Comparison of ENCODE assay signal across 8 cellular contexts in genomic region chr4:102438873-102439614, GRCh38.
DNase-seq lines count a peak whose midpoint lies in the region; ATAC-seq, FAIRE-seq and TF ChIP-seq lines count a peak whose summit lies in the region.

No MANE protein-coding gene starts in this region.

- H3K4me2 ChIP-seq in mesenchymal stem cell (ENCODE audit: low read length, poor library complexity, severe bottlenecking) = no peak overlapping the region

- H3K9me3 Mint-ChIP-seq in activated CD4-positive, alpha-beta memory T cell treated with anti-CD3 and anti-CD28 coated beads, Interleukin-2, amount 10 ng/mL, durations not matched to agents 7 days and 5 days = peaks cover 3% of the 10 kb centered on the region

- no peak overlapping the region for H2BK15ac ChIP-seq in mesenchymal stem cell (ENCODE audit: low read depth, poor library complexity, severe bottlenecking)

- H3K9me3 ChIP-seq in AG04450 (ENCODE audit: control insufficient read depth, insufficient read depth, low read length) (no peaks in the 10 kb centered on the region), mesenchymal stem cell (ENCODE audit: control insufficient read depth, low read length) (no peaks in the 10 kb centered on the region), MG63 (0 out of 2 replicates have a peak, but pooled peaks cover 2% of the 10 kb centered on the region)

- TF ChIP-seq CTCF in AG04450 (IDR thresholded peaks at IDR 0.05; ENCODE audit: low read depth, low read length) = no peak

- CTCF ChIA-PET in AG04450 (lab: Charles Lee) = interaction anchor here (0.9 to 2.0 kb wide), 3 partner anchors 8 to 570 kb away, joined by 3 to 11 read pairs (median 3); no protein-coding TSS in a partner anchor
- CTCF ChIA-PET in activated CD4-positive, alpha-beta memory T cell treated with anti-CD3 and anti-CD28 coated beads, Interleukin-2, amount 10 ng/mL, durations not matched to agents 7 days and 5 days (lab: Charles Lee) = no interaction called here

- no peak overlapping the region for H2BK120ac ChIP-seq in mesenchymal stem cell (ENCODE audit: low read depth, low read length)

- H2AFZ ChIP-seq in mesenchymal stem cell (ENCODE audit: low read depth, low read length) = no peak overlapping the region

- peak; percentile 96 for FAIRE-seq in endometrium (lab: Jason Lieb, UNC)

- no peak for ATAC-seq in HG03196 (IDR thresholded peaks at IDR 0.05; ENCODE audit: unreplicated experiment)

- 0% methylated on average over 2 of the region's 4 CpGs for WGBS in mesenchymal stem cell

- H4K91ac ChIP-seq in mesenchymal stem cell (ENCODE audit: low read length) = no peak overlapping the region

- H3K27ac ChIP-seq in AG04450 (ENCODE audit: low read depth, low read length) (peak overlapping the region; percentile 59), mesenchymal stem cell (ENCODE audit: low read length, poor library complexity, severe bottlenecking) (peak overlapping the region; percentile 7)

- H3K14ac ChIP-seq in mesenchymal stem cell (ENCODE audit: low read length in 2 of 2) = no peak overlapping the region

- H3K27me3 ChIP-seq in AG04450 (ENCODE audit: control insufficient read depth, insufficient read depth, low read length) (no peaks in the 10 kb centered on the region), mesenchymal stem cell (ENCODE audit: control insufficient read depth in 1 of 2, insufficient read depth in 1 of 2, low read length in 2 of 2) (no peaks in the 10 kb centered on the region), MG63 (no peaks in the 10 kb centered on the region)

- peak overlapping the region in 1 of 2 experiments; percentile 37 for H3K18ac ChIP-seq in mesenchymal stem cell (ENCODE audit: low read depth in 1 of 2, low read length in 2 of 2)

- H2AK5ac ChIP-seq in mesenchymal stem cell (ENCODE audit: low read length, severe bottlenecking) = no peak overlapping the region

- H3K4me1 ChIP-seq in mesenchymal stem cell (ENCODE audit: control insufficient read depth, insufficient read depth, low read depth, low read length) = no peaks in the 10 kb centered on the region

- peaks cover 4% of the 10 kb centered on the region for H3K36me3 Mint-ChIP-seq in activated CD4-positive, alpha-beta memory T cell treated with anti-CD3 and anti-CD28 coated beads, Interleukin-2, amount 10 ng/mL, durations not matched to agents 7 days and 5 days (ENCODE audit: low read depth)

- H4K8ac ChIP-seq in mesenchymal stem cell (ENCODE audit: low read length) = no peak overlapping the region

- peaks cover 7% of the 10 kb centered on the region for H3K27me3 Mint-ChIP-seq in activated CD4-positive, alpha-beta memory T cell treated with anti-CD3 and anti-CD28 coated beads, Interleukin-2, amount 10 ng/mL, durations not matched to agents 7 days and 5 days

- peak; percentile 86 for DNase-seq in AG04450 (ENCODE audit: low read depth, low spot score)
- DNase-seq in NCI-H1105 (lab: John Stamatoyannopoulos, UW) = peak; percentile 17
- peak; percentile 98 for DNase-seq in mesenchymal stem cell
- no peak for DNase-seq in stimulated activated CD4-positive, alpha-beta T cell treated with anti-CD3 and anti-CD28 coated beads, Interleukin-1b, Interleukin-23, amount 100 ng/mL, for 48 hours
- DNase-seq in MG63 = no peak
- DNase-seq in activated CD4-positive, alpha-beta memory T cell treated with anti-CD3 and anti-CD28 coated beads, Interleukin-2, amount 10 ng/mL, durations not matched to agents 7 days and 5 days = no peak

- H2BK5ac ChIP-seq in mesenchymal stem cell (ENCODE audit: low read depth, low read length, poor library complexity, severe bottlenecking) = no peak overlapping the region

- H3K23ac ChIP-seq in mesenchymal stem cell (ENCODE audit: low read length in 2 of 2) = no peak overlapping the region

- H3K4me3 Mint-ChIP-seq in activated CD4-positive, alpha-beta memory T cell treated with anti-CD3 and anti-CD28 coated beads, Interleukin-2, amount 10 ng/mL, durations not matched to agents 7 days and 5 days = no peak overlapping the region

- no peaks in the 10 kb centered on the region for H3K79me1 ChIP-seq in mesenchymal stem cell (replicated peaks; ENCODE audit: low read length, poor library complexity, severe bottlenecking)

- no peak overlapping the region for H2BK12ac ChIP-seq in mesenchymal stem cell (ENCODE audit: low read length in 2 of 2)

- H3K4me3 ChIP-seq in AG04450 (ENCODE audit: low read depth, low read length) = no peak overlapping the region
- H3K4me3 ChIP-seq in mesenchymal stem cell (ENCODE audit: insufficient read depth in 1 of 2, low read depth in 1 of 2, low read length in 2 of 2) = peak overlapping the region in 1 of 2 experiments; percentile 21
- no peak overlapping the region for H3K4me3 ChIP-seq in MG63

- H3K4ac ChIP-seq in mesenchymal stem cell (ENCODE audit: low read depth in 1 of 2, low read length in 2 of 2) = no peak overlapping the region

- POLR2A ChIA-PET in AG04450 (lab: Yijun Ruan, JAX) = interaction anchor here (1.4 kb wide), 1 partner anchor 8 kb away, joined by 4 read pairs; no protein-coding TSS in a partner anchor
- POLR2A ChIA-PET in activated CD4-positive, alpha-beta memory T cell treated with anti-CD3 and anti-CD28 coated beads, Interleukin-2, amount 10 ng/mL, durations not matched to agents 7 days and 5 days (lab: Charles Lee) = no interaction called here

- no peak overlapping the region for H3K27ac Mint-ChIP-seq in activated CD4-positive, alpha-beta memory T cell treated with anti-CD3 and anti-CD28 coated beads, Interleukin-2, amount 10 ng/mL, durations not matched to agents 7 days and 5 days

- H3K4me1 Mint-ChIP-seq in activated CD4-positive, alpha-beta memory T cell treated with anti-CD3 and anti-CD28 coated beads, Interleukin-2, amount 10 ng/mL, durations not matched to agents 7 days and 5 days = no peaks in the 10 kb centered on the region

- no peaks in the 10 kb centered on the region for H3K36me3 ChIP-seq in mesenchymal stem cell (ENCODE audit: control insufficient read depth in 1 of 2, insufficient read depth in 2 of 2, low read depth in 1 of 2, low read length in 2 of 2)
- no peaks in the 10 kb centered on the region for H3K36me3 ChIP-seq in MG63

- H3K9ac ChIP-seq in mesenchymal stem cell (ENCODE audit: low read length) = peak overlapping the region; percentile 91

Comparison
In these comparisons a context has a peak if more than half of its experiments do, and no peak if none do; other contexts are left out.
1. DNase-seq: peak in AG04450 (single experiment), NCI-H1105 (single experiment) and mesenchymal stem cell (single experiment); none in stimulated activated CD4-positive, alpha-beta T cell treated with anti-CD3 and anti-CD28 coated beads, Interleukin-1b, Interleukin-23, amount 100 ng/mL, for 48 hours (single experiment), MG63 (single experiment) and activated CD4-positive, alpha-beta memory T cell treated with anti-CD3 and anti-CD28 coated beads, Interleukin-2, amount 10 ng/mL, durations not matched to agents 7 days and 5 days (single experiment).